In the genomic region with DNA sequence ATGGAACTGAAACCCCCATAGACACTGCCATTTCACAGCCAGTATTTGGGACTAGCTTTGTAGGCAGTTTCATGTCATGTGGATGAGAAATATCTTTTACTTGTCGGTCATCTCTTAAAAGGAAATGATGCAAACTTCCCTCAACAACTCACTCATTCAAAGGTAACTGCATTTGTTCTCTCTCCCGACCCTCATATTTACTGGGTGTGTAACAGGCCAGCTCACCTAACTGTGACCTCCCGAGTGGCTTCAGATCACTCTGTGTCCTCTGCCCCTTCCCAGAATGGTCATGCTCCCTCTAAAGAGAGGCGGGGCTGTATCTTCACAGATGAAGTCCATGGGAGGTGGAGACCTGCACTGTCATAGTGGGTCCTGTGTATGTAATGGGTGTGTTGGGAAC, we compare ENCODE assay signal across 20 cellular contexts. TPM values are rescaled to one million over a fixed set of nuclear protein-coding genes. Genes with fewer than 3 reads are reported as not detected.
DNase-seq lines count a peak whose midpoint lies in the region; ATAC-seq and TF ChIP-seq lines count a peak whose summit lies in the region.
"Had no signal": no experiment of that assay in that cellular context is flagged by ENCODE, and none has a peak within 500 bp of the region (broad histone marks: within the 10 kb centered on the region; RNA-seq: fewer than 3 reads in every experiment).

No MANE protein-coding gene starts in this region.

- H3K9ac ChIP-seq in endodermal cell (ENCODE audit: extremely low read depth, low read length, poor library complexity, severe bottlenecking), result no peak overlapping the region
- H3K9ac ChIP-seq: BLaER1, GM23248 had no signal

- no peaks in the 10 kb centered on the region for H3K4me1 Mint-ChIP-seq in endodermal cell
- H3K4me1 Mint-ChIP-seq in stimulated activated memory B cell treated with anti-CD40 and anti-IgM and Interleukin-4, amounts not matched to agents 10 μg/mL and 1 μg/mL and 100 μg/mL, for 72 hours, result no peaks in the 10 kb centered on the region
- H3K4me1 Mint-ChIP-seq: CD14-positive monocyte; CD4-positive, alpha-beta memory T cell had no signal

- peak; percentile 29 for DNase-seq in activated CD8-positive, alpha-beta memory T cell treated with anti-CD3 and anti-CD28 coated beads, Interleukin-2, amount 50 U/mL, for 48 hours
- no peak for DNase-seq in activated CD8-positive, alpha-beta memory T cell treated with anti-CD3 and anti-CD28 coated beads, Interleukin-2, amount 50 U/mL, for 4 hours
- peak; percentile 21 for DNase-seq in endodermal cell
- DNase-seq in inferior parietal cortex (ENCODE audit: extremely low spot score), result no peak
- DNase-seq in spleen, result no peak
- no peak for DNase-seq in SHP77 treated with DMSO at 0.1 percent for 48 hours (lab: John Stamatoyannopoulos, UW)
- DNase-seq: 8988T; CD4-positive, alpha-beta memory T cell; DMS153; DMS79; GDM1; GM23248; HCEC 1CT had no signal

- H3K9me3 ChIP-seq in endodermal cell (ENCODE audit: control insufficient read depth, low read length), result no peaks in the 10 kb centered on the region
- no peaks in the 10 kb centered on the region for H3K9me3 ChIP-seq in spleen
- H3K9me3 ChIP-seq: BLaER1 had no signal

- no peak for TF ChIP-seq POLR2A in spleen (IDR thresholded peaks at IDR 0.05)

- H3K27me3 Mint-ChIP-seq in endodermal cell (ENCODE audit: insufficient read depth), result peaks cover 6% of the 10 kb centered on the region
- no peaks in the 10 kb centered on the region for H3K27me3 Mint-ChIP-seq in stimulated activated memory B cell treated with anti-CD40 and anti-IgM and Interleukin-4, amounts not matched to agents 10 μg/mL and 1 μg/mL and 100 μg/mL, for 72 hours

- H3K4me3 ChIP-seq in endodermal cell (ENCODE audit: low read length) (no peak overlapping the region), spleen (no peak overlapping the region)
- H3K4me3 ChIP-seq: BLaER1, GM23248 had no signal

- TF ChIP-seq CTCF in endodermal cell (conservative IDR thresholded peaks at IDR 0.05) (no peak), spleen (IDR thresholded peaks at IDR 0.05 in 8 of 11, conservative IDR thresholded peaks at IDR 0.05 in 3 of 11) (no peak)

- no peak overlapping the region for H3K27ac Mint-ChIP-seq in endodermal cell
- H3K27ac Mint-ChIP-seq in stimulated activated memory B cell treated with anti-CD40 and anti-IgM and Interleukin-4, amounts not matched to agents 10 μg/mL and 1 μg/mL and 100 μg/mL, for 72 hours, result peak overlapping the region; percentile 18
- H3K27ac Mint-ChIP-seq: CD4-positive, alpha-beta memory T cell had no signal

- H3K27me3 ChIP-seq in endodermal cell (ENCODE audit: control insufficient read depth, insufficient read depth, low read length, poor library complexity, severe bottlenecking) (no peaks in the 10 kb centered on the region), spleen (replicated peaks in 1 of 7) (no peaks in the 10 kb centered on the region)
- H3K27me3 ChIP-seq: BLaER1 had no signal

- no peaks in the 10 kb centered on the region for H3K4me1 ChIP-seq in endodermal cell (ENCODE audit: control insufficient read depth, insufficient read depth, low read length)
- no peaks in the 10 kb centered on the region for H3K4me1 ChIP-seq in spleen
- H3K4me1 ChIP-seq: BLaER1 had no signal

- no peak for ATAC-seq in stimulated activated memory B cell treated with anti-CD40 and anti-IgM and Interleukin-4, amounts not matched to agents 10 μg/mL and 1 μg/mL and 100 μg/mL, for 72 hours

- intact Hi-C loops in spleen (cut with DNase I; ENCODE audit: low total_unique reads), result no loop called here

- no peaks in the 10 kb centered on the region for H3K9me3 Mint-ChIP-seq in endodermal cell
- H3K9me3 Mint-ChIP-seq in stimulated activated memory B cell treated with anti-CD40 and anti-IgM and Interleukin-4, amounts not matched to agents 10 μg/mL and 1 μg/mL and 100 μg/mL, for 72 hours, result no peaks in the 10 kb centered on the region
- H3K9me3 Mint-ChIP-seq: CD14-positive monocyte; CD4-positive, alpha-beta memory T cell had no signal

- no peak overlapping the region for H3K4me3 Mint-ChIP-seq in endodermal cell
- no peak overlapping the region for H3K4me3 Mint-ChIP-seq in stimulated activated memory B cell treated with anti-CD40 and anti-IgM and Interleukin-4, amounts not matched to agents 10 μg/mL and 1 μg/mL and 100 μg/mL, for 72 hours
- H3K4me3 Mint-ChIP-seq: CD14-positive monocyte; CD4-positive, alpha-beta memory T cell had no signal

- H3K36me3 ChIP-seq in endodermal cell (ENCODE audit: control insufficient read depth, insufficient read depth, low read length), result no peaks in the 10 kb centered on the region
- peaks cover 0 to 30% (median 0%) of the 10 kb centered on the region in 6 donors for H3K36me3 ChIP-seq in spleen
- H3K36me3 ChIP-seq: BLaER1 had no signal

- H3K27ac ChIP-seq in endodermal cell (ENCODE audit: low read depth, low read length), result no peak overlapping the region
- H3K27ac ChIP-seq in spleen, result no peak overlapping the region
- H3K27ac ChIP-seq: BLaER1, GM23248 had no signal

- 85 to 91% methylated on average over 2 to 4 of the region's 4 CpGs for WGBS in endodermal cell (ENCODE audit: insufficient coverage in 1 of 2, insufficient read length in 1 of 2), 2 experiments
- 75 to 92% (median 85%) methylated on average over 4 of the region's 4 CpGs for WGBS in spleen, 5 donors

- no peaks in the 10 kb centered on the region for H3K36me3 Mint-ChIP-seq in endodermal cell (ENCODE audit: low read depth)
- peaks cover 57% of the 10 kb centered on the region for H3K36me3 Mint-ChIP-seq in stimulated activated memory B cell treated with anti-CD40 and anti-IgM and Interleukin-4, amounts not matched to agents 10 μg/mL and 1 μg/mL and 100 μg/mL, for 72 hours
- H3K36me3 Mint-ChIP-seq: CD4-positive, alpha-beta memory T cell had no signal

RNA-seq across cellular contexts. Expression of gene LRRC18, which starts 14.7 kb away (rescaled TPM):
- not detected for total RNA-seq in endodermal cell
- not detected for polyA plus RNA-seq in endodermal cell (2013, experiment 1 of 2)
- not detected for polyA plus RNA-seq in endodermal cell (2013, experiment 2 of 2)
- total RNA-seq in spleen, result not detected
- polyA plus RNA-seq in spleen, result under 1 TPM in 1 of 3 donors, not detected in 2; 0.06 TPM
- total RNA-seq: A673; CD4-positive, alpha-beta memory T cell; Daoy; GM23248; HT-29 had no signal
- polyA plus RNA-seq: AG04450; CD14-positive monocyte; CD4-positive, alpha-beta memory T cell; GM23248 had no signal

Comparison
In these comparisons a context has a peak if more than half of its experiments do, and no peak if none do; other contexts are left out.
1. DNase-seq: peak in activated CD8-positive, alpha-beta memory T cell treated with anti-CD3 and anti-CD28 coated beads, Interleukin-2, amount 50 U/mL, for 48 hours (single experiment) and endodermal cell (single experiment); none in activated CD8-positive, alpha-beta memory T cell treated with anti-CD3 and anti-CD28 coated beads, Interleukin-2, amount 50 U/mL, for 4 hours (single experiment), inferior parietal cortex (single experiment), spleen (single experiment) and SHP77 treated with DMSO at 0.1 percent for 48 hours (single experiment).